In genomic region chr20:25052255-25053206, GRCh38 we compare ENCODE assay signal across 10 cellular contexts. TPM values are rescaled to one million over a fixed set of nuclear protein-coding genes. Genes with fewer than 3 reads are reported as not detected.
DNase-seq lines count a peak whose midpoint lies in the region; ATAC-seq and TF ChIP-seq lines count a peak whose summit lies in the region.
"Had no signal": no experiment of that assay in that cellular context is flagged by ENCODE, and none has a peak within 500 bp of the region (broad histone marks: within the 10 kb centered on the region; RNA-seq: fewer than 3 reads in every experiment).

No MANE protein-coding gene starts in this region.

- intact Hi-C loops in cardiac septum (cut with DNase I) (loop anchor here (5.0 to 10.0 kb wide), 3 partner anchors 142 to 1698 kb away; partner anchors contain the start of genes ENTPD6 and NXT1), gastrocnemius medialis (cut with DNase I; ENCODE audit: low total_unique reads) (loop anchor here (5.0 kb wide), 3 partner anchors 1415 to 1890 kb away; partner anchors contain the start of gene CST3)

- H3K27me3 ChIP-seq in RWPE2 (ENCODE audit: insufficient read depth, poor library complexity, severe bottlenecking), result no peaks in the 10 kb centered on the region
- no peaks in the 10 kb centered on the region for H3K27me3 ChIP-seq in gastrocnemius medialis

- no peak overlapping the region for H3K27ac ChIP-seq in RWPE2 (ENCODE audit: poor library complexity, severe bottlenecking)
- peak overlapping the region; percentile 87 to 95 (median 94) for H3K27ac ChIP-seq in gastrocnemius medialis

- in situ Hi-C loops in gastrocnemius medialis (cut with MboI; ENCODE audit: low sequenced_read_pairs in 4 of 4), result loop anchor here in 3 of 4 donors (25.0 kb wide), 3 partner anchors 135 to 1415 kb away; partner anchors contain the start of genes CST3 (in 2 of the 3), ENTPD6 (in 1 of the 3) and ZNF337 (in 1 of the 3)

- no peaks in the 10 kb centered on the region for H3K9me3 ChIP-seq in RWPE2 (ENCODE audit: severe bottlenecking)
- no peaks in the 10 kb centered on the region for H3K9me3 ChIP-seq in gastrocnemius medialis

- ATAC-seq in RWPE2 (ENCODE audit: low read depth), result no peak
- ATAC-seq in gastrocnemius medialis, result no peak

- TF ChIP-seq POLR2A in gastrocnemius medialis (IDR thresholded peaks at IDR 0.05), result no peak

- no peaks in the 10 kb centered on the region for H3K4me1 ChIP-seq in RWPE2 (ENCODE audit: insufficient read depth, poor library complexity, severe bottlenecking)
- H3K4me1 ChIP-seq in gastrocnemius medialis, result peaks cover 90 to 95% of the 10 kb centered on the region in 2 donors

- H3K36me3 ChIP-seq in RWPE2 (ENCODE audit: low read depth), result no peaks in the 10 kb centered on the region
- H3K36me3 ChIP-seq in gastrocnemius medialis, result no peaks in the 10 kb centered on the region

- DNase-seq in RWPE2 (ENCODE audit: low spot score) (peak; percentile 29), cardiac septum (ENCODE audit: low spot score) (peak; percentile 75), gastrocnemius medialis (no peak), AG08396 (ENCODE audit: low spot score) (no peak), NCI-H69 (lab: John Stamatoyannopoulos, UW) (no peak), dedifferentiated amniotic fluid mesenchymal stem cell (ENCODE audit: extremely low spot score) (no peak)
- DNase-seq in stimulated activated CD4-positive, alpha-beta T cell treated with anti-CD3 and anti-CD28 coated beads, Interleukin-2, amount 100 ng/mL, for 24 hours, result no peak
- DNase-seq: SIG-M5 had no signal

- TF ChIP-seq CTCF in RWPE2 (IDR thresholded peaks at IDR 0.05; ENCODE audit: poor library complexity, severe bottlenecking) (no peak), gastrocnemius medialis (IDR thresholded peaks at IDR 0.05 in 4 of 5, conservative IDR thresholded peaks at IDR 0.05 in 1 of 5) (no peak)

- H3K4me3 ChIP-seq in GM08714 (ENCODE audit: low read length) (peak overlapping the region; percentile 22; the same call in 1 of the 2 replicates), RWPE2 (ENCODE audit: severe bottlenecking) (no peak overlapping the region), gastrocnemius medialis (peak overlapping the region; percentile 6 to 23 (median 17))

RNA-seq across cellular contexts. Expression of gene ACSS1, which starts 5.4 kb away (rescaled TPM):
- total RNA-seq in cardiac septum, result 47.6 TPM
- total RNA-seq in gastrocnemius medialis, result 10 to 100 TPM; 11.4 to 84.6 (median 11.8) TPM

RNA-seq across cellular contexts. Expression of gene VSX1, which starts 29.4 kb away (rescaled TPM):
- 0.54 TPM for total RNA-seq in cardiac septum
- 1 to 10 TPM in 1 of 4 donors, under 1 TPM in 1, not detected in 2; 0.20 to 3.0 TPM for total RNA-seq in gastrocnemius medialis
- total RNA-seq: ureter had no signal

RNA-seq across cellular contexts. Expression of gene APMAP, which starts 60.0 kb away (rescaled TPM):
- 28.2 TPM for total RNA-seq in cardiac septum
- 100 to 1,000 TPM in 1 of 4 donors, 10 to 100 TPM in 3; 24.2 to 108 (median 29.3) TPM for total RNA-seq in gastrocnemius medialis

Comparison
In these comparisons a context has a peak if more than half of its experiments do, and no peak if none do; other contexts are left out.
1. DNase-seq: peak in RWPE2 (single experiment) and cardiac septum (single experiment); none in gastrocnemius medialis (0 of 2), AG08396 (single experiment), NCI-H69 (single experiment), stimulated activated CD4-positive, alpha-beta T cell treated with anti-CD3 and anti-CD28 coated beads, Interleukin-2, amount 100 ng/mL, for 24 hours (0 of 2) and dedifferentiated amniotic fluid mesenchymal stem cell (single experiment).